ENCODE assay signal across 11 cellular contexts in genomic region chr17:28675980-28676379, GRCh38. TPM values are rescaled to one million over a fixed set of nuclear protein-coding genes. Genes with fewer than 3 reads are reported as not detected.
A peak's percentile ranks its signal among the peaks of the same experiment; 100 is the strongest.
DNase-seq lines count a peak whose midpoint lies in the region; ATAC-seq, FAIRE-seq and TF ChIP-seq lines count a peak whose summit lies in the region.
"Had no signal": no experiment of that assay in that cellular context is flagged by ENCODE, and none has a peak within 500 bp of the region (broad histone marks: within the 10 kb centered on the region; RNA-seq: fewer than 3 reads in every experiment).

No MANE protein-coding gene starts in this region.

- peak; percentile 66 for DNase-seq in activated CD4-positive, alpha-beta T cell treated with anti-CD3 and anti-CD28 coated beads, Interleukin-2, amount 10 ng/mL, durations not matched to agents 24 days and 14 days
- DNase-seq in activated CD4-positive, alpha-beta T cell treated with anti-CD3 and anti-CD28 coated beads for 48 hours, result no peak
- peak; percentile 12 for DNase-seq in NCI-H2171 (lab: John Stamatoyannopoulos, UW)
- DNase-seq in chondrocyte (ENCODE audit: low spot score), result no peak
- DNase-seq in renal cortical epithelial cell (ENCODE audit: low read depth), result peak; percentile 15
- no peak for DNase-seq in frontal cortex (ENCODE audit: low spot score in 2 of 2)
- DNase-seq: activated naive CD4-positive, alpha-beta T cell treated with Interleukin-2 at 50 U/mL for 16 hours; COR-L47; esophagus squamous epithelium had no signal

- H3K36me3 Mint-ChIP-seq in activated CD4-positive, alpha-beta T cell treated with anti-CD3 and anti-CD28 coated beads, Interleukin-2, amount 10 ng/mL, durations not matched to agents 24 days and 14 days (ENCODE audit: low read depth), result peaks cover 73% of the 10 kb centered on the region
- H3K36me3 Mint-ChIP-seq in chondrocyte (ENCODE audit: low read depth), result peaks cover 55% of the 10 kb centered on the region

- intact Hi-C loops in activated CD4-positive, alpha-beta T cell treated with anti-CD3 and anti-CD28 coated beads, Interleukin-2, amount 10 ng/mL, durations not matched to agents 24 days and 14 days (cut with micrococcal nuclease), result no loop called here

- no peaks in the 10 kb centered on the region for H3K9me3 Mint-ChIP-seq in activated CD4-positive, alpha-beta T cell treated with anti-CD3 and anti-CD28 coated beads, Interleukin-2, amount 10 ng/mL, durations not matched to agents 24 days and 14 days
- H3K9me3 Mint-ChIP-seq in chondrocyte (ENCODE audit: low read depth), result no peaks in the 10 kb centered on the region

- H3K4me1 Mint-ChIP-seq in activated CD4-positive, alpha-beta T cell treated with anti-CD3 and anti-CD28 coated beads, Interleukin-2, amount 10 ng/mL, durations not matched to agents 24 days and 14 days, result no peaks in the 10 kb centered on the region
- H3K4me1 Mint-ChIP-seq in chondrocyte (ENCODE audit: low read depth), result peaks cover 3% of the 10 kb centered on the region

- TF ChIP-seq CTCF in chondrocyte (IDR thresholded peaks at IDR 0.05), result peak; percentile 47

- H3K27me3 Mint-ChIP-seq in activated CD4-positive, alpha-beta T cell treated with anti-CD3 and anti-CD28 coated beads, Interleukin-2, amount 10 ng/mL, durations not matched to agents 24 days and 14 days, result no peaks in the 10 kb centered on the region
- no peaks in the 10 kb centered on the region for H3K27me3 Mint-ChIP-seq in chondrocyte (ENCODE audit: low read depth)

- ATAC-seq in GM21423 (IDR thresholded peaks at IDR 0.05; ENCODE audit: unreplicated experiment) (no peak), GM19351 (IDR thresholded peaks at IDR 0.05; ENCODE audit: unreplicated experiment) (no peak)

- H3K4me3 Mint-ChIP-seq in activated CD4-positive, alpha-beta T cell treated with anti-CD3 and anti-CD28 coated beads, Interleukin-2, amount 10 ng/mL, durations not matched to agents 24 days and 14 days, result no peak overlapping the region
- H3K4me3 Mint-ChIP-seq in chondrocyte (ENCODE audit: unreplicated experiment), result no peak overlapping the region

- FAIRE-seq in frontal cortex (lab: Jason Lieb, UNC), result no peak

- H3K27ac Mint-ChIP-seq in activated CD4-positive, alpha-beta T cell treated with anti-CD3 and anti-CD28 coated beads, Interleukin-2, amount 10 ng/mL, durations not matched to agents 24 days and 14 days, result no peak overlapping the region
- H3K27ac Mint-ChIP-seq in chondrocyte (ENCODE audit: unreplicated experiment), result no peak overlapping the region

RNA-seq across cellular contexts. Expression of gene SUPT6H, which starts 14.0 kb away (rescaled TPM):
- total RNA-seq in activated CD4-positive, alpha-beta T cell treated with anti-CD3 and anti-CD28 coated beads, Interleukin-2, amount 10 ng/mL, durations not matched to agents 24 days and 14 days, result 100 and 108 TPM in 2 replicates
- total RNA-seq in chondrocyte (63.5 to 81.5 TPM (median 63.9 TPM) in 3 replicates), renal cortical epithelial cell (22.1 and 92.6 TPM in 2 replicates), frontal cortex (28.9 TPM)

RNA-seq across cellular contexts. Expression of gene SDF2, which starts 14.3 kb away (rescaled TPM):
- total RNA-seq in activated CD4-positive, alpha-beta T cell treated with anti-CD3 and anti-CD28 coated beads, Interleukin-2, amount 10 ng/mL, durations not matched to agents 24 days and 14 days, result 43.8 and 46.2 TPM in 2 replicates
- total RNA-seq in chondrocyte (53.6 to 58.2 TPM (median 57.8 TPM) in 3 replicates), renal cortical epithelial cell (60.7 and 82.5 TPM in 2 replicates), frontal cortex (44.0 TPM)

RNA-seq across cellular contexts. Expression of gene BLTP2, which starts 31.0 kb away (rescaled TPM):
- total RNA-seq in activated CD4-positive, alpha-beta T cell treated with anti-CD3 and anti-CD28 coated beads, Interleukin-2, amount 10 ng/mL, durations not matched to agents 24 days and 14 days, result 220 and 225 TPM in 2 replicates
- total RNA-seq in chondrocyte (112 to 158 TPM (median 114 TPM) in 3 replicates), renal cortical epithelial cell (182 and 259 TPM in 2 replicates), frontal cortex (81.9 TPM)

RNA-seq across cellular contexts. Expression of gene PROCA1, which starts 35.7 kb away (rescaled TPM):
- total RNA-seq in activated CD4-positive, alpha-beta T cell treated with anti-CD3 and anti-CD28 coated beads, Interleukin-2, amount 10 ng/mL, durations not matched to agents 24 days and 14 days, result 6.0 TPM in 2 replicates
- 1.4 to 2.3 TPM (median 2.0 TPM) in 3 replicates for total RNA-seq in chondrocyte
- total RNA-seq in renal cortical epithelial cell, result 0.17 and 1.1 TPM in 2 replicates
- total RNA-seq in frontal cortex, result 2.9 TPM

RNA-seq across cellular contexts. Expression of gene RAB34, which starts 41.7 kb away (rescaled TPM):
- 19.2 and 20.6 TPM in 2 replicates for total RNA-seq in activated CD4-positive, alpha-beta T cell treated with anti-CD3 and anti-CD28 coated beads, Interleukin-2, amount 10 ng/mL, durations not matched to agents 24 days and 14 days
- 128 to 132 TPM (median 131 TPM) in 3 replicates for total RNA-seq in chondrocyte
- 131 and 208 TPM in 2 replicates for total RNA-seq in renal cortical epithelial cell
- total RNA-seq in frontal cortex, result 12.2 TPM

Comparison
In these comparisons a context has a peak if more than half of its experiments do, and no peak if none do; other contexts are left out.
1. DNase-seq: peak in activated CD4-positive, alpha-beta T cell treated with anti-CD3 and anti-CD28 coated beads, Interleukin-2, amount 10 ng/mL, durations not matched to agents 24 days and 14 days (single experiment), NCI-H2171 (single experiment) and renal cortical epithelial cell (single experiment); none in activated CD4-positive, alpha-beta T cell treated with anti-CD3 and anti-CD28 coated beads for 48 hours (single experiment), chondrocyte (single experiment) and frontal cortex (0 of 2).